In the genomic region with DNA sequence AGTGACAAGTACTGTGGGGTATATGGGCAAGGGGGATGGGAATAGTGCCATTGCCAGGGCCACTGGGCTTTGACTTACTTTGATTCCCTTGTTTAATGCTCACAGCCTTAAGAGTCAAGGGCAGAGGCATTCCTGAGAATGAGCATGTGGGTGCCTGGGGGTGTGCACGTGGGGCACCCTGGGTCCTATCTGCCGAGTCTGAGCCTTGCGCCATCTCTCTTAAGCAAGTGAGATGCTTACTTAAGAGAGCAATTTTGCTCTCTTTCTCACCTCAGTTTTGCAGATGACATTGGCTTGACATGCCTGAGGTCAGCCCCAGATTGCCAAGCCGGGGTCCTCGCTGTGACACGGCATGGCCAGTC, we compare ENCODE assay signal across 23 cellular contexts. TPM values are rescaled to one million over a fixed set of nuclear protein-coding genes. Genes with fewer than 3 reads are reported as not detected.
DNase-seq lines count a peak whose midpoint lies in the region; ATAC-seq, FAIRE-seq and TF ChIP-seq lines count a peak whose summit lies in the region.
"Had no signal": no experiment of that assay in that cellular context is flagged by ENCODE, and none has a peak within 500 bp of the region (broad histone marks: within the 10 kb centered on the region; RNA-seq: fewer than 3 reads in every experiment).

No MANE protein-coding gene starts in this region.

- POLR2A ChIA-PET in HepG2 (lab: Yijun Ruan, JAX) = interaction anchor here (1.1 kb wide), 1 partner anchor 11 kb away, joined by 5 read pairs; no protein-coding TSS in a partner anchor
- POLR2A ChIA-PET in OCI-LY7 (lab: Charles Lee) = no interaction called here

- TF ChIP-seq POLR2A in HepG2 (IDR thresholded peaks at IDR 0.05; ENCODE audit: insufficient read depth in 1 of 2, low read depth in 2 of 2, low read length in 2 of 2) (no peak), stomach (IDR thresholded peaks at IDR 0.05) (no peak)

- no peaks in the 10 kb centered on the region for H3K27me3 ChIP-seq in HepG2 (ENCODE audit: control insufficient read depth in 1 of 2, insufficient read depth in 2 of 2, low read length in 2 of 2)
- H3K27me3 ChIP-seq in stomach = no peaks in the 10 kb centered on the region
- H3K27me3 ChIP-seq: tibial nerve had no signal

- TF ChIP-seq EP300 in HepG2 (IDR thresholded peaks at IDR 0.05; ENCODE audit: low read depth in 2 of 2, low read length in 2 of 2) (no peak), HepG2 (CRISPR knock-in tag; IDR thresholded peaks at IDR 0.05; ENCODE audit: borderline replicate concordance) (no peak), stomach (IDR thresholded peaks at IDR 0.05) (no peak)

- FAIRE-seq in HepG2 (lab: Jason Lieb, UNC) = no peak
- FAIRE-seq: GM12878 had no signal

- H3K27ac ChIP-seq in HepG2 (ENCODE audit: extremely low read length, insufficient read depth, low read length) (no peak overlapping the region), stomach (peak overlapping the region in 3 of 5 donors; percentile 17 to 73 (median 50)), OCI-LY7 (ENCODE audit: low read depth, low read length, poor library complexity, severe bottlenecking) (no peak overlapping the region)
- H3K27ac ChIP-seq: C4-2B, RWPE1, tibial nerve had no signal

- no peak overlapping the region for H3K4me3 ChIP-seq in HepG2 (replicated peaks in 1 of 3; ENCODE audit: insufficient read depth in 1 of 3, low read depth in 2 of 3, low read length in 3 of 3)
- no peak overlapping the region for H3K4me3 ChIP-seq in stomach
- no peak overlapping the region for H3K4me3 ChIP-seq in OCI-LY7 (ENCODE audit: low read depth, low read length, poor library complexity, severe bottlenecking)
- H3K4me3 ChIP-seq: GM12878, tibial nerve had no signal

- TF ChIP-seq RAD21 in HepG2 (CRISPR knock-in tag; IDR thresholded peaks at IDR 0.05) = no peak

- CTCF ChIA-PET in HepG2 (lab: Yijun Ruan, JAX; ENCODE audit: low intra/inter-chr PET ratio, low total read pairs) (no interaction called here), OCI-LY7 (lab: Charles Lee; ENCODE audit: unreplicated experiment) (no interaction called here)

- BruUV-seq in HepG2 (replicated peaks; lab: Mats Ljungman, UMichigan) (no TSS peak), OCI-LY7 (replicated peaks; lab: Mats Ljungman, UMichigan) (no TSS peak)

- 34% methylated on average over 5 of the region's 6 CpGs for WGBS in HepG2 (ENCODE audit: low lambda C conversion rate)
- WGBS in stomach, 5 donors = 79 to 92% (median 89%) methylated on average over 6 of the region's 6 CpGs

- DNase-seq in NCI-H82 (lab: John Stamatoyannopoulos, UW) = peak; percentile 9
- DNase-seq in NCI-H82 treated with DMSO at 0.1 percent for 48 hours (lab: John Stamatoyannopoulos, UW; ENCODE audit: unreplicated experiment) = no peak
- peak; percentile 72 for DNase-seq in SKM-1 (lab: John Stamatoyannopoulos, UW; ENCODE audit: unreplicated experiment)
- no peak for DNase-seq in HepG2 (ENCODE audit: low spot score)
- DNase-seq in stomach = no peak
- DNase-seq in OCI-LY7 (ENCODE audit: low spot score) = no peak
- DNase-seq in stimulated activated CD4-positive, alpha-beta T cell treated with anti-CD3 and anti-CD28 coated beads, Interleukin-4, amount 100 ng/mL, for 4 hours = no peak
- DNase-seq in activated CD4-positive, alpha-beta T cell treated with anti-CD3 and anti-CD28 coated beads for 4 hours = no peak
- DNase-seq: 8988T; activated CD4-positive, alpha-beta T cell treated with anti-CD3 and anti-CD28 coated beads, Interleukin-2, amount 50 U/mL, for 1 hour; activated CD8-positive, alpha-beta memory T cell treated with anti-CD3 and anti-CD28 coated beads, Interleukin-2, amount 50 U/mL, for 48 hours; activated gamma-delta T cell; amygdala; erythroblast; GDM1; MM.1S; NCI-H2029; stimulated activated naive CD4-positive, alpha-beta T cell treated with Interleukin-2 at 50 U/mL for 16 hours; SW 1271 had no signal

- intact Hi-C loops in HepG2 (cut with micrococcal nuclease; ENCODE audit: unreplicated experiment) (no loop called here), stomach (cut with DNase I; ENCODE audit: low total_unique reads) (no loop called here), OCI-LY7 (cut with micrococcal nuclease; ENCODE audit: unreplicated experiment) (no loop called here)

- H4K20me1 ChIP-seq in HepG2 (ENCODE audit: insufficient read depth, low read length) = no peaks in the 10 kb centered on the region
- H4K20me1 ChIP-seq in OCI-LY7 (ENCODE audit: insufficient read depth, low read length) = no peaks in the 10 kb centered on the region

- no peaks in the 10 kb centered on the region for H3K9me2 ChIP-seq in OCI-LY7 (ENCODE audit: insufficient read depth, low read length)

- H2AFZ ChIP-seq in HepG2 (ENCODE audit: low read length) (no peak overlapping the region), OCI-LY7 (ENCODE audit: low read length) (no peak overlapping the region)

- H3K9me3 ChIP-seq in HepG2 (ENCODE audit: low read length) (no peaks in the 10 kb centered on the region), stomach (no peaks in the 10 kb centered on the region), OCI-LY7 (ENCODE audit: low read length) (no peaks in the 10 kb centered on the region)
- H3K9me3 ChIP-seq: tibial nerve had no signal

- H3K4me2 ChIP-seq in HepG2 (ENCODE audit: low read depth, low read length) (peak overlapping the region; percentile 52; the same call in 1 of the 2 replicates), OCI-LY7 (ENCODE audit: low read length) (no peak overlapping the region)

- no peaks in the 10 kb centered on the region for H3K79me2 ChIP-seq in HepG2 (ENCODE audit: insufficient read depth, low read length)
- no peaks in the 10 kb centered on the region for H3K79me2 ChIP-seq in OCI-LY7 (ENCODE audit: insufficient read depth, low read depth, low read length)

- H3K36me3 ChIP-seq in HepG2 (replicated peaks in 1 of 2; ENCODE audit: control insufficient read depth in 1 of 2, insufficient read depth in 2 of 2, low read length in 2 of 2) (no peaks in the 10 kb centered on the region), stomach (no peaks in the 10 kb centered on the region), OCI-LY7 (ENCODE audit: insufficient read depth, low read length) (no peaks in the 10 kb centered on the region)
- H3K36me3 ChIP-seq: tibial nerve had no signal

- in situ Hi-C loops in HepG2 (cut with HindIII; ENCODE audit: extremely low pct_ligation_motif_present, low pct_unique_long_range_greater_than_20kb) = no loop called here

- H3K4me1 ChIP-seq in HepG2 (ENCODE audit: insufficient read depth, low read length) (peaks cover 36% of the 10 kb centered on the region), stomach (peaks cover 13 to 61% (median 33%) of the 10 kb centered on the region in 4 donors), OCI-LY7 (ENCODE audit: insufficient read depth, low read length, poor library complexity, severe bottlenecking) (no peaks in the 10 kb centered on the region)

- H3K9ac ChIP-seq in HepG2 (ENCODE audit: insufficient read depth, low read depth, low read length) = no peak overlapping the region

- TF ChIP-seq CTCF in HepG2 (CRISPR knock-in tag; IDR thresholded peaks at IDR 0.05) (no peak), stomach (IDR thresholded peaks at IDR 0.05) (no peak), OCI-LY7 (conservative IDR thresholded peaks at IDR 0.05; ENCODE audit: low read length) (no peak)

- no peak; the same call in 2 of the 3 replicates for ATAC-seq in HepG2
- ATAC-seq: GM12878 had no signal

TF ChIP-seq in HepG2, 621 proteins besides CTCF, POLR2A, EP300 and RAD21 (continues in another document):
- TF ChIP-seq CBFB (CRISPR knock-in tag; IDR thresholded peaks at IDR 0.05) (no peak), CEBPB (IDR thresholded peaks at IDR 0.05; ENCODE audit: borderline replicate concordance, low read depth, low read length) (peak; percentile 36; the same call in 1 of the 2 replicates)
- TF ChIP-seq, protein P1, sequence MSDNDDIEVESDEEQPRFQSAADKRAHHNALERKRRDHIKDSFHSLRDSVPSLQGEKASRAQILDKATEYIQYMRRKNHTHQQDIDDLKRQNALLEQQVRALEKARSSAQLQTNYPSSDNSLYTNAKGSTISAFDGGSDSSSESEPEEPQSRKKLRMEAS (IDR thresholded peaks at IDR 0.05) = peak; percentile 32; the same call in 1 of the 2 replicates

RNA-seq across cellular contexts. Expression of a gene that starts 28.6 kb away (rescaled TPM):
- total RNA-seq in HepG2 (2016; rRNA removed; fragmentation: Illumina TruSeq; extraction: Trizol) (25.3 and 32.1 TPM in 2 replicates), stomach (100 to 1,000 TPM in 1 of 5 donors, 10 to 100 TPM in 4; 32.1 to 303 (median 63.6) TPM), OCI-LY7 (2022) (11.1 and 11.2 TPM in 2 replicates)
- 2.8 and 5.2 TPM in 2 replicates for total RNA-seq in HepG2 (2016; cell fraction: cytosol; rRNA removed; fragmentation: Illumina TruSeq; extraction: Trizol; ENCODE audit: low read depth)
- 24.3 and 28.3 TPM in 2 replicates for total RNA-seq in HepG2 (2016; cell fraction: insoluble cytoplasmic fraction; rRNA removed; fragmentation: Illumina TruSeq; extraction: Trizol)
- total RNA-seq in HepG2 (2016; cell fraction: membrane; rRNA removed; fragmentation: Illumina TruSeq; extraction: Trizol) = 10.8 and 12.3 TPM in 2 replicates
- total RNA-seq in HepG2 (2016; cell fraction: nucleus; rRNA removed; fragmentation: Illumina TruSeq; extraction: Trizol) = 23.5 and 29.5 TPM in 2 replicates
- polyA plus RNA-seq in HepG2 (2011; rRNA removed) (37.9 and 39.9 TPM in 2 replicates), stomach (10 to 100 TPM; 17.5 to 27.6 (median 25.5) TPM)
- 20.8 and 29.3 TPM in 2 replicates for polyA plus RNA-seq in HepG2 (2011; cell fraction: cytosol; rRNA removed)
- polyA plus RNA-seq in HepG2 (2011; cell fraction: nucleus; rRNA removed) = 42.4 and 54.9 TPM in 2 replicates
- 14.7 and 24.6 TPM in 2 replicates for polyA plus RNA-seq in HepG2 (2012)
- 1.9 and 2.6 TPM in 2 replicates for polyA plus RNA-seq in HepG2 (2016; cell fraction: cytosol; fragmentation: Illumina TruSeq; extraction: Trizol; ENCODE audit: low read depth)
- polyA plus RNA-seq in HepG2 (2016; cell fraction: insoluble cytoplasmic fraction; fragmentation: Illumina TruSeq; extraction: Trizol; ENCODE audit: low read depth) = 24.2 and 33.5 TPM in 2 replicates
- 5.5 and 5.8 TPM in 2 replicates for polyA plus RNA-seq in HepG2 (2016; cell fraction: membrane; fragmentation: Illumina TruSeq; extraction: Trizol; ENCODE audit: low read depth)
- 42.8 and 47.1 TPM in 2 replicates for polyA plus RNA-seq in HepG2 (2016; cell fraction: nucleus; fragmentation: Illumina TruSeq; extraction: Trizol; ENCODE audit: insufficient read depth, low read depth)
- 48.1 and 97.1 TPM in 2 replicates for polyA minus RNA-seq in HepG2 (2011; rRNA and poly(A)+ RNA removed; ENCODE audit: low replicate concordance)
- polyA minus RNA-seq in HepG2 (2011; cell fraction: cytosol; rRNA and poly(A)+ RNA removed) = 26.5 and 29.0 TPM in 2 replicates
- 34.6 and 46.1 TPM in 2 replicates for polyA minus RNA-seq in HepG2 (2011; cell fraction: nucleus; rRNA and poly(A)+ RNA removed)
- 2.9 and 3.9 TPM in 2 replicates for total RNA-seq in OCI-LY7 (2014; rRNA removed; shearing (Covaris generic))

Comparison
In these comparisons a context has a peak if more than half of its experiments do, and no peak if none do; other contexts are left out.
1. DNase-seq: peak in NCI-H82 (single experiment) and SKM-1 (single experiment); none in NCI-H82 treated with DMSO at 0.1 percent for 48 hours (single experiment), HepG2 (single experiment), stomach (single experiment), OCI-LY7 (single experiment), stimulated activated CD4-positive, alpha-beta T cell treated with anti-CD3 and anti-CD28 coated beads, Interleukin-4, amount 100 ng/mL, for 4 hours (0 of 2) and activated CD4-positive, alpha-beta T cell treated with anti-CD3 and anti-CD28 coated beads for 4 hours (0 of 2).
2. H3K27ac ChIP-seq: peak in stomach (3 of 5); none in HepG2 (single experiment) and OCI-LY7 (single experiment).